8 cellular contexts compared by ENCODE assay signal in genomic region chr17:17682737-17683675, GRCh38. TPM values are rescaled to one million over a fixed set of nuclear protein-coding genes. Genes with fewer than 3 reads are reported as not detected.
DNase-seq lines count a peak whose midpoint lies in the region; ATAC-seq and TF ChIP-seq lines count a peak whose summit lies in the region.

No MANE protein-coding gene starts in this region.

- peak overlapping the region; percentile 95 for H3K9ac ChIP-seq in SK-N-SH

- TF ChIP-seq EP300 in SK-N-SH (IDR thresholded peaks at IDR 0.05; ENCODE audit: borderline replicate concordance in 1 of 2, low read depth in 1 of 2, low read length in 1 of 2) = no peak

- peaks cover 19% of the 10 kb centered on the region for H4K20me1 ChIP-seq in SK-N-SH (ENCODE audit: insufficient read depth)

- peaks cover 33 to 39% of the 10 kb centered on the region in 2 experiments for H3K4me1 ChIP-seq in SK-N-SH (ENCODE audit: control insufficient read depth in 1 of 2, insufficient read depth in 2 of 2, low read depth in 1 of 2, low read length in 1 of 2)
- peaks cover 22 to 54% (median 40%) of the 10 kb centered on the region in 9 donors for H3K4me1 ChIP-seq in heart right ventricle

- no peak; the same call in 1 of the 2 replicates for TF ChIP-seq RAD21 in SK-N-SH (IDR thresholded peaks at IDR 0.05; ENCODE audit: low read length)

- peaks cover 34% of the 10 kb centered on the region for H3K4me1 Mint-ChIP-seq in activated naive CD8-positive, alpha-beta T cell treated with anti-CD3 and anti-CD28 coated beads, Interleukin-2, amount 50 U/mL, for 24 hours

- H3K36me3 ChIP-seq in SK-N-SH (replicated peaks in 1 of 2; ENCODE audit: control insufficient read depth in 1 of 2, insufficient read depth in 2 of 2, low read length in 1 of 2) (no peaks in the 10 kb centered on the region), heart right ventricle (no peaks in the 10 kb centered on the region)

- H3K27me3 ChIP-seq in SK-N-SH (ENCODE audit: insufficient read depth) = no peaks in the 10 kb centered on the region
- H3K27me3 ChIP-seq in heart right ventricle = no peaks in the 10 kb centered on the region

- H3K79me2 ChIP-seq in SK-N-SH (ENCODE audit: insufficient read depth) = peaks cover 65% of the 10 kb centered on the region

- no peak for TF ChIP-seq CTCF in SK-N-SH (IDR thresholded peaks at IDR 0.05)
- no peak for TF ChIP-seq CTCF in heart right ventricle (IDR thresholded peaks at IDR 0.05)

- ATAC-seq in HG03521 (IDR thresholded peaks at IDR 0.05; ENCODE audit: unreplicated experiment) = peak; percentile 21
- peak; percentile 53 for ATAC-seq in activated naive CD8-positive, alpha-beta T cell treated with anti-CD3 and anti-CD28 coated beads, Interleukin-2, amount 50 U/mL, for 24 hours
- ATAC-seq in heart right ventricle = peak; percentile 62 to 80 (median 66)
- no peak for ATAC-seq in HG03469 (IDR thresholded peaks at IDR 0.05; ENCODE audit: unreplicated experiment)

- H3K4me3 Mint-ChIP-seq in activated naive CD8-positive, alpha-beta T cell treated with anti-CD3 and anti-CD28 coated beads, Interleukin-2, amount 50 U/mL, for 24 hours = peak overlapping the region; percentile 84

- CTCF ChIA-PET in SK-N-SH (lab: Yijun Ruan, JAX) = interaction anchor here (0.8 to 5.6 kb wide), 26 partner anchors 10 to 328 kb away, joined by 3 to 66 read pairs (median 5); partner anchors contain the start of gene SREBF1

- peak overlapping the region; percentile 84 for H3K27ac Mint-ChIP-seq in activated naive CD8-positive, alpha-beta T cell treated with anti-CD3 and anti-CD28 coated beads, Interleukin-2, amount 50 U/mL, for 24 hours

- H3K9me2 ChIP-seq in SK-N-SH = no peaks in the 10 kb centered on the region

- peak overlapping the region; percentile 97 for H3K4me2 ChIP-seq in SK-N-SH

- intact Hi-C loops in heart right ventricle (cut with DNase I) = loop anchor here (2.0 to 10.0 kb wide), 14 partner anchors 69 to 354 kb away; partner anchors contain the start of genes ATPAF2 (in 4 of the 10) and GID4 (in 4 of the 10)
- intact Hi-C loops in posterior cingulate gyrus (cut with DNase I) = loop anchor here (5.0 kb wide), 2 partner anchors 44 to 289 kb away; partner anchors contain the start of genes DRC3 and TOM1L2

- H3K9me3 ChIP-seq in SK-N-SH = no peaks in the 10 kb centered on the region
- no peaks in the 10 kb centered on the region for H3K9me3 ChIP-seq in heart right ventricle

- WGBS in SK-N-SH (ENCODE audit: low lambda C conversion rate) = 4% methylated on average over 34 of the region's 57 CpGs
- 2 to 3% methylated on average over 56 to 57 of the region's 57 CpGs for WGBS in heart right ventricle, 2 donors

- peaks cover 1% of the 10 kb centered on the region for H3K36me3 Mint-ChIP-seq in activated naive CD8-positive, alpha-beta T cell treated with anti-CD3 and anti-CD28 coated beads, Interleukin-2, amount 50 U/mL, for 24 hours (ENCODE audit: low read depth)

- H3F3A ChIP-seq in SK-N-SH (replicated peaks; ENCODE audit: insufficient read depth) = peaks cover 14% of the 10 kb centered on the region

- no peaks in the 10 kb centered on the region for H3K9me3 Mint-ChIP-seq in activated naive CD8-positive, alpha-beta T cell treated with anti-CD3 and anti-CD28 coated beads, Interleukin-2, amount 50 U/mL, for 24 hours

- DNase-seq in activated CD8-positive, alpha-beta memory T cell treated with anti-CD3 and anti-CD28 coated beads for 1 hour (ENCODE audit: extremely low read depth in 1 of 2, low read depth in 1 of 2) = peak; percentile 46 to 60
- no peak for DNase-seq in activated CD8-positive, alpha-beta memory T cell treated with anti-CD3 and anti-CD28 coated beads, Interleukin-2, amount 50 U/mL, for 48 hours
- peak; percentile 83 for DNase-seq in SK-N-SH
- DNase-seq in activated naive CD8-positive, alpha-beta T cell treated with anti-CD3 and anti-CD28 coated beads, Interleukin-2, amount 50 U/mL, for 24 hours = peak; percentile 78
- DNase-seq in heart right ventricle = peak; percentile 72 to 76
- DNase-seq in posterior cingulate gyrus = peak in 9 of 10 donors; percentile 60 to 93 (median 69)

- POLR2A ChIA-PET in SK-N-SH (lab: Yijun Ruan, JAX) = interaction anchor here (0.6 to 2.3 kb wide), 6 partner anchors 10 to 153 kb away, joined by 3 to 9 read pairs (median 3); partner anchors contain the start of gene SREBF1

- no peaks in the 10 kb centered on the region for H3K27me3 Mint-ChIP-seq in activated naive CD8-positive, alpha-beta T cell treated with anti-CD3 and anti-CD28 coated beads, Interleukin-2, amount 50 U/mL, for 24 hours

- peak overlapping the region; percentile 65; the same call in 1 of the 2 replicates for H2AFZ ChIP-seq in SK-N-SH (ENCODE audit: low read depth)

- H3K27ac ChIP-seq in SK-N-SH (ENCODE audit: low read depth in 2 of 2, low read length in 1 of 2) (peak overlapping the region; percentile 94 to 96), heart right ventricle (peak overlapping the region; percentile 83 to 98 (median 94))

- peak overlapping the region; percentile 81 to 85 for H3K4me3 ChIP-seq in SK-N-SH (ENCODE audit: low read depth in 2 of 2, low read length in 1 of 2)
- H3K4me3 ChIP-seq in heart right ventricle = peak overlapping the region; percentile 56 to 90 (median 72)

TF ChIP-seq in SK-N-SH, 30 proteins besides CTCF, POLR2A, EP300 and RAD21:
- TF ChIP-seq TAF1 (IDR thresholded peaks at IDR 0.05; ENCODE audit: borderline replicate concordance, low read depth, low read length) = peak; percentile 47; the same call in 1 of the 2 replicates
- TF ChIP-seq GATA2 (CRISPR knock-in tag; IDR thresholded peaks at IDR 0.05) = no peak
- peak; percentile 28 for TF ChIP-seq CHD2 (IDR thresholded peaks at IDR 0.05; ENCODE audit: low read length, partially characterized antibody)
- TF ChIP-seq YY1 (IDR thresholded peaks at IDR 0.05; ENCODE audit: low read depth) = peak; percentile 55; the same call in 1 of the 2 replicates
- peak; percentile 13; the same call in 1 of the 2 replicates for TF ChIP-seq TCF12 (IDR thresholded peaks at IDR 0.05)
- TF ChIP-seq MXI1 (IDR thresholded peaks at IDR 0.05; ENCODE audit: low read depth, low read length) = peak; percentile 76; the same call in 1 of the 2 replicates

RNA-seq across cellular contexts. Expression of gene RAI1, which starts 1.7 kb away (rescaled TPM):
- 2.6 and 4.7 TPM in 2 replicates for polyA plus RNA-seq in SK-N-SH (2012; rRNA removed)
- 3.4 and 3.9 TPM in 2 replicates for polyA plus RNA-seq in SK-N-SH (2012; cell fraction: cytosol; rRNA removed)
- polyA plus RNA-seq in SK-N-SH (2012; cell fraction: nucleus; rRNA removed) = 16.7 and 20.0 TPM in 2 replicates
- total RNA-seq in heart right ventricle = 10 to 100 TPM; 15.8 to 32.0 (median 20.9) TPM
- 10 to 100 TPM; 13.8 to 17.5 TPM for polyA plus RNA-seq in heart right ventricle
